Comparison of ENCODE assay signal across 12 cellular contexts in the genomic region with DNA sequence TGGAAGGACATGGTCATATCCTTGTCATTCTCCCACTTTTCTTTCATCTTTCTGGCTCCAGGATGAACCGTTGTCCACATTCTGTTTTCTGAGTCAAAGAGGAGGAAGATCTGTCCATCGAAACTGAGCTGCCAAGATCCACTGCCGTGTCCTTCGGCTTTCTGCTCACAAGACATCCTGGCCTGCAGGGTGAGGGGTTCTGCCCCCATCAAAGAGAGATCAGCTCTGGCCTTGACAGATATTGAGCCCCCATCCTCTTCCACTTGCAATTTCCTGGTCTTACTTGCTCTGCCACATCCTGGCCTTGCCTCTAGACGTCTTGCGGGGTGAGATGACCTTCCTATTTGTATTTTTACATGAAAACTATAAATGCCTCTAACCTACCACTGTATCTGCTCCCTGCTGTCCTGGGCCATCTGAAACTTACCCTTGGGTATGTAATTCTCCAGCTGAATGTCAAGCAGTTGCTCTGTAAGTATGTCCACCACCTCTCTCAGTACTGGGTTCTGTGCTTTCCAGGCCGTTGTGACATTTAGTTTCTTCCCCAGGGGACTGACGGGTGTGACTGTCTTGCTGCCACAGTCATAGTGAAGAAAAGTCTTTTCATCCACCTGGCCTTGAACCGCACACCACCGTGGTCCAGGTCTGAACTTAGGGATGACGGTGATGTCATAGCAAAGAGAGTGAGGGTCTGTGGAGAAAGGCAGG. TPM values are rescaled to one million over a fixed set of nuclear protein-coding genes. Genes with fewer than 3 reads are reported as not detected.
"Had no signal": no experiment of that assay in that cellular context is flagged by ENCODE, and none has a peak within 500 bp of the region (broad histone marks: within the 10 kb centered on the region; RNA-seq: fewer than 3 reads in every experiment).

No MANE protein-coding gene starts in this region.

RNA-seq across cellular contexts. Expression of gene RAET1G, which starts 3.6 kb away (rescaled TPM):
- total RNA-seq: activated CD8-positive, alpha-beta memory T cell treated with anti-CD3 and anti-CD28 coated beads for 36 hours; activated CD8-positive, alpha-beta T cell treated with anti-CD3 and anti-CD28 coated beads for 36 hours; activated naive CD4-positive, alpha-beta T cell treated with anti-CD3 and anti-CD28 coated beads, Interleukin-2, amount 50 U/mL, for 72 hours; activated naive CD8-positive, alpha-beta T cell treated with anti-CD3 and anti-CD28 coated beads, Interleukin-2, amount 10 ng/mL, durations not matched to agents 7 days and 5 days; activated T-cell treated with anti-CD3 and anti-CD28 coated beads, Interleukin-2, amount 50 U/mL, for 72 hours; ascending aorta; epithelial cell of proximal tubule; frontal cortex; T-cell; T-helper 2 cell treated with Interferon-gamma antibody and Interleukin-4, amounts not matched to agents 100 ng/mL and 5 ng/mL, for 36 hours; WTC11 had no signal

RNA-seq across cellular contexts. Expression of gene RAET1E, which starts 21.4 kb away (rescaled TPM):
- total RNA-seq: activated CD8-positive, alpha-beta memory T cell treated with anti-CD3 and anti-CD28 coated beads for 36 hours; activated CD8-positive, alpha-beta T cell treated with anti-CD3 and anti-CD28 coated beads for 36 hours; activated naive CD8-positive, alpha-beta T cell treated with anti-CD3 and anti-CD28 coated beads, Interleukin-2, amount 10 ng/mL, durations not matched to agents 7 days and 5 days; activated T-cell treated with anti-CD3 and anti-CD28 coated beads, Interleukin-2, amount 50 U/mL, for 72 hours; ascending aorta; epithelial cell of proximal tubule; frontal cortex; T-cell; T-helper 2 cell treated with Interferon-gamma antibody and Interleukin-4, amounts not matched to agents 100 ng/mL and 5 ng/mL, for 36 hours; WTC11 had no signal

RNA-seq across cellular contexts. Expression of gene ULBP2, which starts 22.5 kb away (rescaled TPM):
- total RNA-seq: ascending aorta had no signal

RNA-seq across cellular contexts. Expression of gene ULBP1, which starts 44.5 kb away (rescaled TPM):
- total RNA-seq: colonic mucosa had no signal
